Comparison of ENCODE assay signal across 1 cellular context in the genomic region with DNA sequence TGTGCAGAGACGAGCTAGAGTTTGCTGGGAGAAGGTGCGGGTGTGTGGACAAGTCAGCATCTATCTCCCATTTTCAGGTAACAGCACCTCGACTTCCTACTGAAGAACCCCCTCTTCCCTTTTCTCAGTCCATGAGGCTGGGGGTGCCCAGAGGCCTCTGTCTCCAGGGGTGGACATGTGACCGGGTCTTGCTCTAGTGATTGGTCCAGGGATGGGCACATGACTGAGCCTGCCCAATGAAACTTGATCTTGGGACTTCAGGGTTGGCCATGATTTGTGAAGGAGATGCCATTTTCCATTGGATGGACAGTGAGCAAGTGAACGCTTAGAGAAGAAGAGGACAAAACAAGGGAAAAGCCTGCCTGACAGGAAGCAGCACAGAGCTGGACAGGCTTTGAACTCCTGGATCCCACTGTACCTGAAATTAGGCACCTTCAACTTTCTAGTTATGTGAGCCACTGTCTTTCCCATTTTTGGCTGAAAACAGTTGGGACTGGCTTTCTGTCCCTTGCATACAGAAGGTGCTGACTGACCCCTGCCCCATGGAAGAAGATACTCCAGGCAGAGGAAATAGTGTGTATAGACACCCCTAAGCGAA.
TF ChIP-seq lines count a peak whose summit lies in the region.

No MANE protein-coding gene starts in this region.

TF ChIP-seq in SK-N-SH treated with all-trans-retinoic acid at 6 μM for 48 hours, 23 proteins besides CTCF, POLR2A, EP300 and RAD21 (continued from another document):
- TF ChIP-seq, protein P1, sequence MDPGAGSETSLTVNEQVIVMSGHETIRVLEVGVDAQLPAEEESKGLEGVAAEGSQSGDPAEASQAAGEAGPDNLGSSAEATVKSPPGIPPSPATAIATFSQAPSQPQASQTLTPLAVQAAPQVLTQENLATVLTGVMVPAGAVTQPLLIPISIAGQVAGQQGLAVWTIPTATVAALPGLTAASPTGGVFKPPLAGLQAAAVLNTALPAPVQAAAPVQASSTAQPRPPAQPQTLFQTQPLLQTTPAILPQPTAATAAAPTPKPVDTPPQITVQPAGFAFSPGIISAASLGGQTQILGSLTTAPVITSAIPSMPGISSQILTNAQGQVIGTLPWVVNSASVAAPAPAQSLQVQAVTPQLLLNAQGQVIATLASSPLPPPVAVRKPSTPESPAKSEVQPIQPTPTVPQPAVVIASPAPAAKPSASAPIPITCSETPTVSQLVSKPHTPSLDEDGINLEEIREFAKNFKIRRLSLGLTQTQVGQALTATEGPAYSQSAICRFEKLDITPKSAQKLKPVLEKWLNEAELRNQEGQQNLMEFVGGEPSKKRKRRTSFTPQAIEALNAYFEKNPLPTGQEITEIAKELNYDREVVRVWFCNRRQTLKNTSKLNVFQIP (CRISPR knock-in tag; IDR thresholded peaks at IDR 0.05; ENCODE audit: borderline replicate concordance, low read depth), result no peak
- TF ChIP-seq ZNF565 (CRISPR knock-in tag; conservative IDR thresholded peaks at IDR 0.05; ENCODE audit: low read depth) (no peak), PPARA (CRISPR knock-in tag; IDR thresholded peaks at IDR 0.05; ENCODE audit: borderline replicate concordance) (no peak), ISL1 (CRISPR knock-in tag; IDR thresholded peaks at IDR 0.05) (no peak), OSR1 (CRISPR knock-in tag; IDR thresholded peaks at IDR 0.05) (no peak)
